ENCODE assay signal across 19 cellular contexts in genomic region chr4:76641758-76642157, GRCh38.
DNase-seq lines count a peak whose midpoint lies in the region; ATAC-seq lines count a peak whose summit lies in the region.
"Had no signal": no experiment of that assay in that cellular context is flagged by ENCODE, and none has a peak within 500 bp of the region (broad histone marks: within the 10 kb centered on the region; RNA-seq: fewer than 3 reads in every experiment).

No MANE protein-coding gene starts in this region.

- DNase-seq in COLO668 (lab: John Stamatoyannopoulos, UW; ENCODE audit: unreplicated experiment) (peak; percentile 50), G401 (ENCODE audit: low spot score) (peak; percentile 54), NCI-H2196 (lab: John Stamatoyannopoulos, UW; ENCODE audit: unreplicated experiment) (peak; percentile 50), cerebellar cortex (ENCODE audit: low spot score) (peak; percentile 36), dermis blood vessel endothelial cell (no peak)
- DNase-seq: activated CD4-positive, alpha-beta memory T cell treated with anti-CD3 and anti-CD28 coated beads for 36 hours; activated effector memory CD4-positive, alpha-beta T cell treated with Interleukin-2 at 50 U/mL for 16 hours; body of pancreas; CD4-positive, CD25-positive, alpha-beta regulatory T cell; DND-41; endodermal cell; Karpas-422; lower lobe of right lung; RPMI8226; sigmoid colon; stimulated activated CD8-positive, alpha-beta memory T cell treated with anti-CD3 and anti-CD28 coated beads, Interleukin-4, amount 100 ng/mL, for 48 hours; substantia nigra had no signal

- in situ Hi-C loops in G401 (cut with HindIII; ENCODE audit: low sequenced_read_pairs), result no loop called here

- no peak for ATAC-seq in GM18511 (IDR thresholded peaks at IDR 0.05; ENCODE audit: unreplicated experiment)
- no peak for ATAC-seq in HG02759 (IDR thresholded peaks at IDR 0.05; ENCODE audit: unreplicated experiment)
- ATAC-seq: body of pancreas, lower lobe of right lung had no signal
